10 cellular contexts compared by ENCODE assay signal in genomic region chr12:32264995-32265394, GRCh38.
DNase-seq lines count a peak whose midpoint lies in the region; ATAC-seq and TF ChIP-seq lines count a peak whose summit lies in the region.
"Had no signal": no experiment of that assay in that cellular context is flagged by ENCODE, and none has a peak within 500 bp of the region (broad histone marks: within the 10 kb centered on the region; RNA-seq: fewer than 3 reads in every experiment).

No MANE protein-coding gene starts in this region.

- ATAC-seq in GM23338: no peak

- TF ChIP-seq POLR2A in lower leg skin (IDR thresholded peaks at IDR 0.05): no peak

- POLR2A ChIA-PET in CD8-positive, alpha-beta memory T cell (lab: Charles Lee): no interaction called here

- H3K4me3 Mint-ChIP-seq in GM23338: no peak overlapping the region
- no peak overlapping the region for H3K4me3 Mint-ChIP-seq in CD8-positive, alpha-beta memory T cell

- H3K9me3 Mint-ChIP-seq in GM23338: no peaks in the 10 kb centered on the region
- no peaks in the 10 kb centered on the region for H3K9me3 Mint-ChIP-seq in CD8-positive, alpha-beta memory T cell

- peaks cover 10% of the 10 kb centered on the region for H3K4me1 Mint-ChIP-seq in GM23338
- peaks cover 2 to 5% (median 4%) of the 10 kb centered on the region in 3 donors for H3K4me1 Mint-ChIP-seq in CD8-positive, alpha-beta memory T cell

- CTCF ChIA-PET in CD8-positive, alpha-beta memory T cell (lab: Charles Lee): no interaction called here

- H3K79me2 ChIP-seq in GM23338 (replicated peaks; ENCODE audit: insufficient read depth): peaks cover 19% of the 10 kb centered on the region

- peaks cover 3% of the 10 kb centered on the region for H3K27me3 Mint-ChIP-seq in GM23338 (ENCODE audit: insufficient read depth, low read depth, poor library complexity)
- H3K27me3 Mint-ChIP-seq in CD8-positive, alpha-beta memory T cell: no peaks in the 10 kb centered on the region

- WGBS in lower leg skin, 2 donors: 40 to 42% methylated on average over 5 of the region's 5 CpGs

- DNase-seq in GM04504 (ENCODE audit: low read depth): peak; percentile 44
- no peak for DNase-seq in GM23338 (ENCODE audit: low spot score)
- DNase-seq in NCI-H1694 (lab: John Stamatoyannopoulos, UW): peak; percentile 67
- peak; percentile 54 for DNase-seq in glomerular endothelial cell (ENCODE audit: extremely low read depth, low read depth, low spot score)
- no peak for DNase-seq in lower leg skin (ENCODE audit: low spot score in 2 of 2)
- DNase-seq in CD8-positive, alpha-beta memory T cell: no peak
- no peak for DNase-seq in NCI-H2196 treated with DMSO at 0.1 percent for 48 hours (lab: John Stamatoyannopoulos, UW; ENCODE audit: unreplicated experiment)
- no peak for DNase-seq in central memory CD4-positive, alpha-beta T cell
- DNase-seq: activated CD8-positive, alpha-beta memory T cell treated with anti-CD3 and anti-CD28 coated beads, Interleukin-2, amount 50 U/mL, for 48 hours; stimulated activated CD4-positive, alpha-beta T cell treated with anti-CD3 and anti-CD28 coated beads, Interleukin-15, amount 100 ng/mL, for 24 hours had no signal

- H3K4me1 ChIP-seq in GM23338 (ENCODE audit: insufficient read depth): peaks cover 10% of the 10 kb centered on the region
- H3K4me1 ChIP-seq in CD8-positive, alpha-beta memory T cell (ENCODE audit: insufficient read depth, low read length): no peaks in the 10 kb centered on the region

- H3K36me3 Mint-ChIP-seq in GM23338 (ENCODE audit: low read depth): no peaks in the 10 kb centered on the region
- peaks cover 0 to 3% (median 0%) of the 10 kb centered on the region in 3 donors for H3K36me3 Mint-ChIP-seq in CD8-positive, alpha-beta memory T cell

- intact Hi-C loops in lower leg skin (cut with DNase I; ENCODE audit: low total_unique reads): no loop called here

- H3F3A ChIP-seq in GM23338 (replicated peaks; ENCODE audit: low read depth): peaks cover 3% of the 10 kb centered on the region; the same call in 1 of the 2 replicates

- no peaks in the 10 kb centered on the region for H3K27me3 ChIP-seq in GM23338 (ENCODE audit: insufficient read depth)
- no peaks in the 10 kb centered on the region for H3K27me3 ChIP-seq in CD8-positive, alpha-beta memory T cell (ENCODE audit: insufficient read depth, low read length, poor library complexity, severe bottlenecking)

- H3K27ac ChIP-seq in GM23338 (ENCODE audit: low read depth): peak overlapping the region; percentile 56; the same call in 1 of the 2 replicates
- no peak overlapping the region for H3K27ac ChIP-seq in CD8-positive, alpha-beta memory T cell (ENCODE audit: low read depth, low read length)

- H3K27ac Mint-ChIP-seq in GM23338: no peak overlapping the region
- no peak overlapping the region for H3K27ac Mint-ChIP-seq in CD8-positive, alpha-beta memory T cell

- no peak overlapping the region for H3K4me3 ChIP-seq in GM23338
- H3K4me3 ChIP-seq in lower leg skin (ENCODE audit: low read depth, poor library complexity, severe bottlenecking): no peak overlapping the region
- H3K4me3 ChIP-seq in CD8-positive, alpha-beta memory T cell (ENCODE audit: low read length): no peak overlapping the region

- H3K36me3 ChIP-seq in GM23338 (ENCODE audit: insufficient read depth): no peaks in the 10 kb centered on the region
- H3K36me3 ChIP-seq in CD8-positive, alpha-beta memory T cell (ENCODE audit: insufficient read depth, low read length): no peaks in the 10 kb centered on the region

- H3K9me2 ChIP-seq in GM23338 (ENCODE audit: insufficient read depth): no peaks in the 10 kb centered on the region

- no peaks in the 10 kb centered on the region for H3K9me3 ChIP-seq in CD8-positive, alpha-beta memory T cell (ENCODE audit: low read length)

- H2AFZ ChIP-seq in GM23338: no peak overlapping the region

- no peaks in the 10 kb centered on the region; the same call in 1 of the 2 replicates for H4K20me1 ChIP-seq in GM23338 (replicated peaks; ENCODE audit: insufficient read depth)

- no peak for TF ChIP-seq CTCF in GM23338 (conservative IDR thresholded peaks at IDR 0.05; ENCODE audit: low read depth in 2 of 2)
- no peak for TF ChIP-seq CTCF in lower leg skin (IDR thresholded peaks at IDR 0.05)

- no peak overlapping the region for H3K4me2 ChIP-seq in GM23338

TF ChIP-seq in GM23338, 12 proteins besides CTCF, POLR2A, EP300 and RAD21 (continues in another document):
- no peak for TF ChIP-seq ZNF331 (CRISPR knock-in tag; IDR thresholded peaks at IDR 0.05; ENCODE audit: low read depth)
- no peak for TF ChIP-seq EZH2 (IDR thresholded peaks at IDR 0.05; ENCODE audit: low read depth, unreplicated experiment)
- TF ChIP-seq REST (IDR thresholded peaks at IDR 0.05; ENCODE audit: unreplicated experiment): no peak
- no peak for TF ChIP-seq POLR2AphosphoS5 (IDR thresholded peaks at IDR 0.05; ENCODE audit: low read depth)
- no peak for TF ChIP-seq NANOG (IDR thresholded peaks at IDR 0.05; ENCODE audit: borderline replicate concordance)
- no peak for TF ChIP-seq ZNF114 (CRISPR knock-in tag; IDR thresholded peaks at IDR 0.05)
- no peak for TF ChIP-seq EZH2phosphoT487 (IDR thresholded peaks at IDR 0.05; ENCODE audit: unreplicated experiment)
- TF ChIP-seq ETS1 (IDR thresholded peaks at IDR 0.05): no peak
- no peak for TF ChIP-seq CREB1 (CRISPR knock-in tag; IDR thresholded peaks at IDR 0.05; ENCODE audit: low read depth)
- TF ChIP-seq STAT1 (IDR thresholded peaks at IDR 0.05; ENCODE audit: unreplicated experiment): no peak

Comparison
In these comparisons a context has a peak if more than half of its experiments do, and no peak if none do; other contexts are left out.
1. DNase-seq: peak in GM04504 (single experiment), NCI-H1694 (single experiment) and glomerular endothelial cell (single experiment); none in GM23338 (single experiment), lower leg skin (0 of 2), CD8-positive, alpha-beta memory T cell (0 of 5), NCI-H2196 treated with DMSO at 0.1 percent for 48 hours (single experiment) and central memory CD4-positive, alpha-beta T cell (single experiment).